8 cellular contexts compared by ENCODE assay signal in the genomic region with DNA sequence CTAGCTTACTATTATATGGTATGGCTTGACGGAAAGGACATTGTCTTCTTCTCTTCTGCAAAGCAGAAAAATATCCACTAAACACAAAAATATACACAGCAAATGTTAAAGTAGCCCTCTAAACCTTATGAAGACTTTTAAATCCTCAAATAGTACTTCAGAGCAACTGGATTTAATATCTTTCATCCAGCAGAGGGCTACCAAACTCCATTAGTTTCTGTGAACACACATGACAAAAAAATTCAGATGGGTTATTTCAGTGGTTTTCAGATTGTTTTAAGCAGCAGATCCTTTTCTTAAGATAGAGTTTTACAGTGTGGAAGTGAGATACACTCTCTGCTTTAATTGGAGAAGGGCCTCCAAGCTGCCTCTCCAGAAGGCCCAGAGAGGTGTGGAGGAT. TPM values are rescaled to one million over a fixed set of nuclear protein-coding genes. Genes with fewer than 3 reads are reported as not detected.
DNase-seq lines count a peak whose midpoint lies in the region; ATAC-seq and TF ChIP-seq lines count a peak whose summit lies in the region.

No MANE protein-coding gene starts in this region.

- H3K9me3 ChIP-seq in endodermal cell (ENCODE audit: control insufficient read depth, low read length): no peaks in the 10 kb centered on the region
- no peaks in the 10 kb centered on the region for H3K9me3 ChIP-seq in osteoblast (ENCODE audit: low read depth, low read length)

- no peaks in the 10 kb centered on the region for H4K20me1 ChIP-seq in osteoblast (ENCODE audit: insufficient read depth, low read length)

- no peaks in the 10 kb centered on the region for H3K36me3 Mint-ChIP-seq in endodermal cell (ENCODE audit: low read depth)

- 80% methylated on average over 1 of the region's 1 CpG; no CpG with 5 or more reads in 1 of the 2 experiments for WGBS in endodermal cell (ENCODE audit: insufficient coverage in 1 of 2, insufficient read length in 1 of 2), 2 experiments

- H3K4me2 ChIP-seq in osteoblast (ENCODE audit: insufficient read depth, low read length): no peak overlapping the region

- no peaks in the 10 kb centered on the region for H3K79me2 ChIP-seq in osteoblast (ENCODE audit: insufficient read depth, low read length)

- H3K4me1 Mint-ChIP-seq in endodermal cell: peaks cover 43% of the 10 kb centered on the region

- TF ChIP-seq CTCF in GM06990 (IDR thresholded peaks at IDR 0.05; ENCODE audit: insufficient read depth, low read length, poor library complexity, severe bottlenecking) (peak; percentile 18), endodermal cell (conservative IDR thresholded peaks at IDR 0.05) (peak; percentile 69), osteoblast (IDR thresholded peaks at IDR 0.05; ENCODE audit: extremely low read depth, low read depth, low read length) (peak; percentile 59)

- no peak overlapping the region for H3K4me3 Mint-ChIP-seq in endodermal cell

- H3K27ac ChIP-seq in endodermal cell (ENCODE audit: low read depth, low read length) (no peak overlapping the region), osteoblast (ENCODE audit: low read depth, low read length) (no peak overlapping the region)

- no peak overlapping the region for H3K27ac Mint-ChIP-seq in endodermal cell

- no peak for ATAC-seq in HG03139 (IDR thresholded peaks at IDR 0.05; ENCODE audit: unreplicated experiment)
- ATAC-seq in activated CD4-positive, CD25-positive, alpha-beta regulatory T cell treated with anti-CD3 and anti-CD28 coated beads, Interleukin-2, amount 50 U/mL, for 24 hours: no peak
- no peak for ATAC-seq in GM18517 (IDR thresholded peaks at IDR 0.05; ENCODE audit: unreplicated experiment)
- ATAC-seq in GM21619 (IDR thresholded peaks at IDR 0.05; ENCODE audit: unreplicated experiment): no peak

- H3K9me3 Mint-ChIP-seq in endodermal cell: no peaks in the 10 kb centered on the region

- H3K4me3 ChIP-seq in GM06990 (replicated peaks; ENCODE audit: low read depth, low read length): no peak overlapping the region
- no peak overlapping the region for H3K4me3 ChIP-seq in endodermal cell (ENCODE audit: low read length)
- H3K4me3 ChIP-seq in osteoblast (ENCODE audit: insufficient read depth, low read length): no peak overlapping the region

- no peak for DNase-seq in GM06990 (ENCODE audit: extremely low read depth, insufficient read length)
- DNase-seq in NCI-H2171 treated with DMSO at 0.1 percent for 48 hours (lab: John Stamatoyannopoulos, UW): peak; percentile 42
- DNase-seq in endodermal cell: no peak
- peak; percentile 22 for DNase-seq in osteoblast (ENCODE audit: insufficient read length, low spot score, missing footprints)

- H3K9ac ChIP-seq in endodermal cell (ENCODE audit: extremely low read depth, low read length, poor library complexity, severe bottlenecking): no peak overlapping the region

- H2AFZ ChIP-seq in osteoblast (ENCODE audit: low read length): peak overlapping the region; percentile 60

- H3K27me3 Mint-ChIP-seq in endodermal cell (ENCODE audit: insufficient read depth): no peaks in the 10 kb centered on the region

- no peaks in the 10 kb centered on the region for H3K36me3 ChIP-seq in GM06990 (ENCODE audit: control insufficient read depth, insufficient read depth, low read length)
- H3K36me3 ChIP-seq in endodermal cell (ENCODE audit: control insufficient read depth, insufficient read depth, low read length): no peaks in the 10 kb centered on the region
- H3K36me3 ChIP-seq in osteoblast (ENCODE audit: insufficient read depth, low read length): no peaks in the 10 kb centered on the region

- H3K27me3 ChIP-seq in GM06990 (replicated peaks; ENCODE audit: control insufficient read depth, insufficient read depth, low read length) (no peaks in the 10 kb centered on the region), endodermal cell (ENCODE audit: control insufficient read depth, insufficient read depth, low read length, poor library complexity, severe bottlenecking) (no peaks in the 10 kb centered on the region), osteoblast (ENCODE audit: insufficient read depth, low read length) (no peaks in the 10 kb centered on the region)

- H3K4me1 ChIP-seq in endodermal cell (ENCODE audit: control insufficient read depth, insufficient read depth, low read length): no peaks in the 10 kb centered on the region
- peaks cover 4% of the 10 kb centered on the region for H3K4me1 ChIP-seq in osteoblast (ENCODE audit: insufficient read depth, low read length)

RNA-seq across cellular contexts. Expression of a gene that starts 56.6 kb away (rescaled TPM):
- total RNA-seq in endodermal cell (100 to 1,000 TPM in 1 of 2 donors, 10 to 100 TPM in 1; 70.0 to 124 TPM), osteoblast (68.4 and 79.6 TPM in 2 replicates)
- 25.6 TPM for polyA plus RNA-seq in endodermal cell (2013, experiment 1 of 2)
- 26.7 TPM for polyA plus RNA-seq in endodermal cell (2013, experiment 2 of 2)

Comparison
In these comparisons a context has a peak if more than half of its experiments do, and no peak if none do; other contexts are left out.
1. DNase-seq: peak in NCI-H2171 treated with DMSO at 0.1 percent for 48 hours (single experiment) and osteoblast (single experiment); none in GM06990 (single experiment) and endodermal cell (single experiment).
2. CTCF ChIP-seq: peak in every context shown above with its lines; median percentile 69 in endodermal cell; 59 in osteoblast; 18 in GM06990.